8 cellular contexts compared by ENCODE assay signal in the genomic region with DNA sequence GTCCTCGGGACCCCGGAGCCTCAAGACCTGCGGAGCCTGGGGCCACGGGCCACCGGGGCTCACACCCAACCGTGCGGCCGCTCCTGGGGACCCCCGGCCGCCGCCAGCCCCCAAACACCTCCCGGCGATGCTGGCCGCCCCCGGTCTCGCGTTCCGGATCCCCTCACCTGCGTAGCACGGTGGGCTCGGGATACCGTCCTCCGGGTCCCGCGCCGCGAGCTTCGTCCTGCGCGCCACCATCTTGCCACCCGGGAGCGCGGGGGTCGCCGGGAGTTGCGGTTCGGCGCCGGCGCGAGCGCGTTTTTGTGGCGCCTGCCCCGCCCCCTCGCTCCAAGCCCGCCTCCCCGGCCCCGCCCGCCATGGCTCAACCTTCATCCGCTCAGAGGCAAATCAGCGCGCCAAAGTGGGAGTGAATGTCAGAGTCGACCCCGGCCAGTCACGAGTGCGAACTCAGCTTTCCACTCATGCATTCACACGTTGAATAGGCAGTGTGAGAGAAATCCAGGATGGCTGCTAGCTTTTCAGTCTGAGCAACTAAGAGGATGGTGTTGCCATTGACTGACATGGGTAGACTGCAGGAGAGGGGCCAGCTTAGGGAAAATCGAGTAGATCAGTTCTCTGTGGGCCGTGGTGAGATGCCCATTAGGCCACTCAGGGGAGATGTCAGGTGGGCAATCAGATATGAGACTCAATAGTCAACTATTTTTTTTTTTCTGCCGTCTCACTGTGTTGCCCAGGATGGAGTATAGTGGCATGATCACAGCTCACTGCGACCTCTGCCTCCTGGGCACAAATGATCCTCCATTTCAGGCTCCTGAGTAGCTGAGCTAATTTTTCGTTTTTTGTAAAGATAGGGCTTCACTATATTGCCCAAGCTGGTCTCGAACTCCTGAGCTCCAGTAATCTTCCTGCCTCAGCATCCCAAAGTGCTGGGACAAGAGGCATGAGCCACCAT. TPM values are rescaled to one million over a fixed set of nuclear protein-coding genes. Genes with fewer than 3 reads are reported as not detected.
DNase-seq lines count a peak whose midpoint lies in the region; ATAC-seq, FAIRE-seq and TF ChIP-seq lines count a peak whose summit lies in the region.

No MANE protein-coding gene starts in this region.

- TF ChIP-seq CTCF in astrocyte (IDR thresholded peaks at IDR 0.05; ENCODE audit: insufficient read depth, low read depth, low read length) (no peak), hepatocyte (IDR thresholded peaks at IDR 0.05; ENCODE audit: poor library complexity) (no peak)

- H3K4me2 ChIP-seq in astrocyte (ENCODE audit: low read length) (peak overlapping the region; percentile 86), hepatocyte (peak overlapping the region; percentile 83)

- ATAC-seq in GM21737 (IDR thresholded peaks at IDR 0.05; ENCODE audit: unreplicated experiment) (peak; percentile 58), HG03571 (IDR thresholded peaks at IDR 0.05; ENCODE audit: unreplicated experiment) (no peak)

- H3K9me3 ChIP-seq in astrocyte (ENCODE audit: insufficient read depth, low read depth, low read length) (no peaks in the 10 kb centered on the region), hepatocyte (ENCODE audit: low read depth) (no peaks in the 10 kb centered on the region)

- WGBS in hepatocyte (ENCODE audit: low lambda C conversion rate, missing lambda C conversion rate): 23% methylated on average over 18 of the region's 64 CpGs

- H3K79me2 ChIP-seq in astrocyte (ENCODE audit: insufficient read depth, low read length) (peaks cover 27% of the 10 kb centered on the region), hepatocyte (no peaks in the 10 kb centered on the region)

- peaks cover 8% of the 10 kb centered on the region for H3K36me3 Mint-ChIP-seq in astrocyte (ENCODE audit: low read depth, unreplicated experiment)

- H3K27me3 Mint-ChIP-seq in astrocyte (ENCODE audit: low read depth, unreplicated experiment): no peaks in the 10 kb centered on the region

- H3K9me3 Mint-ChIP-seq in astrocyte (ENCODE audit: unreplicated experiment): no peaks in the 10 kb centered on the region

- H3K4me3 Mint-ChIP-seq in astrocyte (ENCODE audit: unreplicated experiment): peak overlapping the region; percentile 95

- FAIRE-seq in astrocyte (lab: Jason Lieb, UNC): no peak

- peak overlapping the region; percentile 50 for H3K27ac ChIP-seq in astrocyte (ENCODE audit: low read depth, low read length)
- no peak overlapping the region for H3K27ac ChIP-seq in hepatocyte

- H2AFZ ChIP-seq in astrocyte (ENCODE audit: low read depth, low read length) (peak overlapping the region; percentile 53), hepatocyte (peak overlapping the region; percentile 74)

- peaks cover 25% of the 10 kb centered on the region for H3K36me3 ChIP-seq in astrocyte (ENCODE audit: insufficient read depth, low read length)
- H3K36me3 ChIP-seq in hepatocyte (replicated peaks; ENCODE audit: insufficient read depth, low read depth): no peaks in the 10 kb centered on the region

- no peaks in the 10 kb centered on the region for H3K9me2 ChIP-seq in hepatocyte (replicated peaks; ENCODE audit: insufficient read depth)

- H3K27me3 ChIP-seq in astrocyte (ENCODE audit: insufficient read depth, low read length) (no peaks in the 10 kb centered on the region), hepatocyte (no peaks in the 10 kb centered on the region)

- peak overlapping the region; percentile 83 for H3K9ac ChIP-seq in astrocyte (ENCODE audit: low read length)

- H4K20me1 ChIP-seq in astrocyte (ENCODE audit: insufficient read depth, low read length): peaks cover 14% of the 10 kb centered on the region
- no peaks in the 10 kb centered on the region for H4K20me1 ChIP-seq in hepatocyte (ENCODE audit: insufficient read depth, poor library complexity, severe bottlenecking)

- H3K27ac Mint-ChIP-seq in astrocyte (ENCODE audit: unreplicated experiment): peak overlapping the region; percentile 53

- H3K4me1 Mint-ChIP-seq in astrocyte (ENCODE audit: low read depth, unreplicated experiment): no peaks in the 10 kb centered on the region

- H3K4me1 ChIP-seq in astrocyte (ENCODE audit: insufficient read depth, low read length) (peaks cover 5% of the 10 kb centered on the region), hepatocyte (ENCODE audit: insufficient read depth) (no peaks in the 10 kb centered on the region)

- peak overlapping the region; percentile 71 for H3K4me3 ChIP-seq in astrocyte (ENCODE audit: insufficient read depth, low read depth, low read length)
- peak overlapping the region; percentile 89 for H3K4me3 ChIP-seq in hepatocyte

- DNase-seq in COR-L47 (lab: John Stamatoyannopoulos, UW) (peak; percentile 65), NAMALWA (ENCODE audit: low spot score) (peak; percentile 87), T-helper 22 cell (ENCODE audit: low read depth) (peak; percentile 71), astrocyte (ENCODE audit: low read depth) (peak; percentile 45), hepatocyte (ENCODE audit: low spot score) (peak; percentile 90), retina (peak; percentile 79)

RNA-seq across cellular contexts. Expression of gene SERHL2, which starts 28.3 kb away (rescaled TPM):
- total RNA-seq in astrocyte: 1.2 and 2.2 TPM in 2 replicates
- 1.3 and 4.1 TPM in 2 replicates for total RNA-seq in hepatocyte
- 2.7 and 3.3 TPM in 2 replicates for polyA plus RNA-seq in hepatocyte

RNA-seq across cellular contexts. Expression of gene POLDIP3, which starts 32.6 kb away (rescaled TPM):
- total RNA-seq in astrocyte (57.1 and 60.3 TPM in 2 replicates), hepatocyte (31.4 and 39.2 TPM in 2 replicates)
- polyA plus RNA-seq in hepatocyte: 39.4 and 40.3 TPM in 2 replicates

RNA-seq across cellular contexts. Expression of gene ATP5MGL, which starts 58.4 kb away (rescaled TPM):
- total RNA-seq in astrocyte: 0.48 and 0.50 TPM in 2 replicates
- total RNA-seq in hepatocyte: 0.33 TPM in 1 of 2 replicates, not detected in the other
- 0.60 TPM in 1 of 2 replicates, not detected in the other for polyA plus RNA-seq in hepatocyte
